Comparison of ENCODE assay signal across 20 cellular contexts in genomic region chr16:83402160-83402794, GRCh38.
DNase-seq lines count a peak whose midpoint lies in the region; ATAC-seq, FAIRE-seq and TF ChIP-seq lines count a peak whose summit lies in the region.
"Had no signal": no experiment of that assay in that cellular context is flagged by ENCODE, and none has a peak within 500 bp of the region (broad histone marks: within the 10 kb centered on the region; RNA-seq: fewer than 3 reads in every experiment).

No MANE protein-coding gene starts in this region.

- CTCF ChIA-PET in activated CD8-positive, alpha-beta T cell treated with anti-CD3 and anti-CD28 coated beads for 36 hours (lab: Charles Lee): interaction anchor here (0.7 to 1.2 kb wide), 2 partner anchors 10 kb away, joined by 3 read pairs; no protein-coding TSS in a partner anchor
- CTCF ChIA-PET in activated CD8-positive, alpha-beta T cell treated with anti-CD3 and anti-CD28 coated beads, Interleukin-2, amount 10 ng/mL, durations not matched to agents 7 days and 5 days (lab: Charles Lee): no interaction called here
- CTCF ChIA-PET in RWPE1 (lab: Yijun Ruan, JAX): interaction anchor here (1.3 kb wide), 1 partner anchor 175 kb away, joined by 4 read pairs; no protein-coding TSS in a partner anchor

- intact Hi-C loops in activated CD8-positive, alpha-beta T cell treated with anti-CD3 and anti-CD28 coated beads for 36 hours (cut with micrococcal nuclease): no loop called here

- no peak for TF ChIP-seq POLR2A in upper lobe of left lung (IDR thresholded peaks at IDR 0.05)

- H3K4me1 Mint-ChIP-seq in activated CD8-positive, alpha-beta T cell treated with anti-CD3 and anti-CD28 coated beads for 36 hours (ENCODE audit: low read depth): no peaks in the 10 kb centered on the region
- no peaks in the 10 kb centered on the region for H3K4me1 Mint-ChIP-seq in activated CD8-positive, alpha-beta T cell treated with anti-CD3 and anti-CD28 coated beads, Interleukin-2, amount 10 ng/mL, durations not matched to agents 7 days and 5 days (ENCODE audit: low read depth)
- H3K4me1 Mint-ChIP-seq: activated naive CD4-positive, alpha-beta T cell treated with anti-CD3 and anti-CD28 coated beads, Interleukin-2, amount 10 ng/mL, durations not matched to agents 7 days and 5 days had no signal

- H3K27ac ChIP-seq in RWPE1: no peak overlapping the region
- no peak overlapping the region for H3K27ac ChIP-seq in upper lobe of left lung
- H3K27ac ChIP-seq: upper lobe of right lung had no signal

- H3K9me3 Mint-ChIP-seq in activated CD8-positive, alpha-beta T cell treated with anti-CD3 and anti-CD28 coated beads for 36 hours: peaks cover 8% of the 10 kb centered on the region
- peaks cover 4% of the 10 kb centered on the region for H3K9me3 Mint-ChIP-seq in activated CD8-positive, alpha-beta T cell treated with anti-CD3 and anti-CD28 coated beads, Interleukin-2, amount 10 ng/mL, durations not matched to agents 7 days and 5 days (ENCODE audit: insufficient read depth)

- ATAC-seq in activated CD8-positive, alpha-beta T cell treated with anti-CD3 and anti-CD28 coated beads for 36 hours: no peak
- ATAC-seq in activated CD8-positive, alpha-beta T cell treated with anti-CD3 and anti-CD28 coated beads, Interleukin-2, amount 10 ng/mL, durations not matched to agents 7 days and 5 days: no peak
- ATAC-seq in upper lobe of left lung (ENCODE audit: low FRiP score in 2 of 2) (no peak), HG03469 (IDR thresholded peaks at IDR 0.05; ENCODE audit: unreplicated experiment) (no peak)
- ATAC-seq: CD8-positive, alpha-beta T cell; GM12878; stimulated activated naive CD8-positive, alpha-beta T cell treated with anti-CD3 and anti-CD28 coated beads, Interleukin-15, Interleukin-2, amounts not matched to agents 100 U/mL and 50 U/mL, for 24 hours; upper lobe of right lung had no signal

- no peaks in the 10 kb centered on the region for H3K4me1 ChIP-seq in upper lobe of left lung
- H3K4me1 ChIP-seq: upper lobe of right lung had no signal

- H3K27ac Mint-ChIP-seq in activated CD8-positive, alpha-beta T cell treated with anti-CD3 and anti-CD28 coated beads for 36 hours: no peak overlapping the region
- H3K27ac Mint-ChIP-seq in activated CD8-positive, alpha-beta T cell treated with anti-CD3 and anti-CD28 coated beads, Interleukin-2, amount 10 ng/mL, durations not matched to agents 7 days and 5 days: no peak overlapping the region
- H3K27ac Mint-ChIP-seq: activated naive CD4-positive, alpha-beta T cell treated with anti-CD3 and anti-CD28 coated beads, Interleukin-2, amount 10 ng/mL, durations not matched to agents 7 days and 5 days; CD8-positive, alpha-beta T cell had no signal

- no peaks in the 10 kb centered on the region for H3K36me3 ChIP-seq in upper lobe of left lung
- H3K36me3 ChIP-seq: upper lobe of right lung had no signal

- FAIRE-seq in urothelium cell line (lab: Jason Lieb, UNC): peak; percentile 40
- FAIRE-seq: A204.1, GM12878 had no signal

- no peaks in the 10 kb centered on the region for H3K27me3 Mint-ChIP-seq in activated CD8-positive, alpha-beta T cell treated with anti-CD3 and anti-CD28 coated beads for 36 hours
- H3K27me3 Mint-ChIP-seq in activated CD8-positive, alpha-beta T cell treated with anti-CD3 and anti-CD28 coated beads, Interleukin-2, amount 10 ng/mL, durations not matched to agents 7 days and 5 days (ENCODE audit: low read depth): no peaks in the 10 kb centered on the region
- H3K27me3 Mint-ChIP-seq: activated naive CD4-positive, alpha-beta T cell treated with anti-CD3 and anti-CD28 coated beads, Interleukin-2, amount 10 ng/mL, durations not matched to agents 7 days and 5 days had no signal

- H3K4me3 ChIP-seq in fibroblast of mammary gland (ENCODE audit: control insufficient read depth, low read depth, low read length) (no peak overlapping the region), upper lobe of left lung (no peak overlapping the region)
- H3K4me3 ChIP-seq: GM12878, upper lobe of right lung had no signal

- WGBS in upper lobe of left lung, 2 donors: 88 to 89% methylated on average over 6 of the region's 6 CpGs

- TF ChIP-seq EP300 in upper lobe of left lung (IDR thresholded peaks at IDR 0.05): no peak

- TF ChIP-seq CTCF in activated CD8-positive, alpha-beta T cell treated with anti-CD3 and anti-CD28 coated beads for 36 hours (IDR thresholded peaks at IDR 0.05): no peak
- TF ChIP-seq CTCF in RWPE1 (conservative IDR thresholded peaks at IDR 0.05; ENCODE audit: low read depth): 0 out of 2 replicates have a peak, but pooled peaks have one; percentile 16
- TF ChIP-seq CTCF in fibroblast of mammary gland (conservative IDR thresholded peaks at IDR 0.05; ENCODE audit: control insufficient read depth, insufficient read depth, low read depth, low read length): peak; percentile 3
- no peak for TF ChIP-seq CTCF in upper lobe of left lung (IDR thresholded peaks at IDR 0.05)

- no peaks in the 10 kb centered on the region for H3K9me3 ChIP-seq in upper lobe of left lung
- H3K9me3 ChIP-seq: upper lobe of right lung had no signal

- POLR2A ChIA-PET in activated CD8-positive, alpha-beta T cell treated with anti-CD3 and anti-CD28 coated beads for 36 hours (lab: Charles Lee): interaction anchor here (0.7 kb wide), 1 partner anchor 28 kb away, joined by 3 read pairs; no protein-coding TSS in a partner anchor
- POLR2A ChIA-PET in activated CD8-positive, alpha-beta T cell treated with anti-CD3 and anti-CD28 coated beads, Interleukin-2, amount 10 ng/mL, durations not matched to agents 7 days and 5 days (lab: Charles Lee): no interaction called here
- POLR2A ChIA-PET in RWPE1 (lab: Yijun Ruan, JAX; ENCODE audit: low non-redundant PET): interaction anchor here (0.6 kb wide), 1 partner anchor 308 kb away, joined by 4 read pairs; no protein-coding TSS in a partner anchor

- no peaks in the 10 kb centered on the region for H3K27me3 ChIP-seq in upper lobe of left lung
- H3K27me3 ChIP-seq: upper lobe of right lung had no signal

- no peak overlapping the region for H3K4me3 Mint-ChIP-seq in activated CD8-positive, alpha-beta T cell treated with anti-CD3 and anti-CD28 coated beads for 36 hours
- H3K4me3 Mint-ChIP-seq in activated CD8-positive, alpha-beta T cell treated with anti-CD3 and anti-CD28 coated beads, Interleukin-2, amount 10 ng/mL, durations not matched to agents 7 days and 5 days: no peak overlapping the region
- H3K4me3 Mint-ChIP-seq: activated naive CD4-positive, alpha-beta T cell treated with anti-CD3 and anti-CD28 coated beads, Interleukin-2, amount 10 ng/mL, durations not matched to agents 7 days and 5 days; CD8-positive, alpha-beta T cell had no signal

- DNase-seq in activated CD8-positive, alpha-beta T cell treated with anti-CD3 and anti-CD28 coated beads for 36 hours: peak; percentile 3
- DNase-seq in activated CD8-positive, alpha-beta T cell treated with anti-CD3 and anti-CD28 coated beads, Interleukin-2, amount 10 ng/mL, durations not matched to agents 7 days and 5 days: no peak
- DNase-seq in RWPE1 (ENCODE audit: low spot score) (no peak), fibroblast of mammary gland (ENCODE audit: low read depth) (peak; percentile 44), urothelium cell line (ENCODE audit: low spot score) (no peak), upper lobe of left lung (no peak), activated gamma-delta T cell (lab: John Stamatoyannopoulos, UW) (no peak)
- DNase-seq: activated CD4-positive, alpha-beta T cell treated with anti-CD3 and anti-CD28 coated beads for 4 hours; activated naive CD4-positive, alpha-beta T cell treated with anti-CD3 and anti-CD28 coated beads, Interleukin-2, amount 10 ng/mL, durations not matched to agents 7 days and 5 days; activated T-cell treated with anti-CD3 and anti-CD28 coated beads for 4 hours; CD8-positive, alpha-beta T cell; effector CD4-positive, alpha-beta T cell; NCI-H446; posterior cingulate gyrus; stimulated activated CD4-positive, alpha-beta T cell treated with anti-CD3 and anti-CD28 coated beads, Interleukin-12 subunit alpha, Interleukin-12 subunit beta, amount 100 ng/mL, for 4 hours; stimulated activated naive CD8-positive, alpha-beta T cell treated with anti-CD3 and anti-CD28 coated beads, Interleukin-15, Interleukin-2, amounts not matched to agents 100 U/mL and 50 U/mL, for 24 hours; upper lobe of right lung had no signal

- H3K36me3 Mint-ChIP-seq in activated CD8-positive, alpha-beta T cell treated with anti-CD3 and anti-CD28 coated beads for 36 hours (ENCODE audit: low read depth): no peaks in the 10 kb centered on the region
- H3K36me3 Mint-ChIP-seq in activated CD8-positive, alpha-beta T cell treated with anti-CD3 and anti-CD28 coated beads, Interleukin-2, amount 10 ng/mL, durations not matched to agents 7 days and 5 days (ENCODE audit: low read depth): no peaks in the 10 kb centered on the region
- H3K36me3 Mint-ChIP-seq: activated naive CD4-positive, alpha-beta T cell treated with anti-CD3 and anti-CD28 coated beads, Interleukin-2, amount 10 ng/mL, durations not matched to agents 7 days and 5 days; CD8-positive, alpha-beta T cell had no signal

Comparison
In these comparisons a context has a peak if more than half of its experiments do, and no peak if none do; other contexts are left out.
1. DNase-seq: peak in activated CD8-positive, alpha-beta T cell treated with anti-CD3 and anti-CD28 coated beads for 36 hours (single experiment) and fibroblast of mammary gland (single experiment); none in activated CD8-positive, alpha-beta T cell treated with anti-CD3 and anti-CD28 coated beads, Interleukin-2, amount 10 ng/mL, durations not matched to agents 7 days and 5 days (single experiment), RWPE1 (single experiment), urothelium cell line (single experiment), upper lobe of left lung (0 of 2) and activated gamma-delta T cell (single experiment).
2. CTCF ChIP-seq: peak in RWPE1 (single experiment) and fibroblast of mammary gland (single experiment); none in activated CD8-positive, alpha-beta T cell treated with anti-CD3 and anti-CD28 coated beads for 36 hours (single experiment) and upper lobe of left lung (0 of 6).